8 cellular contexts compared by ENCODE assay signal in genomic region chr3:48739955-48740823, GRCh38. TPM values are rescaled to one million over a fixed set of nuclear protein-coding genes. Genes with fewer than 3 reads are reported as not detected.
DNase-seq lines count a peak whose midpoint lies in the region; TF ChIP-seq lines count a peak whose summit lies in the region.

No MANE protein-coding gene starts in this region.

- no peaks in the 10 kb centered on the region for H3K27me3 ChIP-seq in NT2/D1 (ENCODE audit: insufficient read depth, insufficient read length)

- DNase-seq in Daoy (ENCODE audit: low read depth) (peak; percentile 65), HEK293T (ENCODE audit: extremely low spot score) (peak; percentile 92), NT2/D1 (ENCODE audit: low read depth, low spot score) (peak; percentile 57), activated T-cell treated with anti-CD3 and anti-CD28 coated beads for 48 hours (ENCODE audit: low read depth) (peak; percentile 55), epithelial cell of proximal tubule (ENCODE audit: low read depth) (no peak), mucosa of gallbladder (ENCODE audit: low spot score) (peak; percentile 87), SW 1271 (lab: John Stamatoyannopoulos, UW) (no peak)
- DNase-seq in stimulated activated CD8-positive, alpha-beta memory T cell treated with anti-CD3 and anti-CD28 coated beads, Interleukin-7, amount 100 ng/mL, for 48 hours (ENCODE audit: extremely low read depth in 1 of 2, low read depth in 1 of 2) = peak; percentile 34 to 43

- peaks cover 9% of the 10 kb centered on the region for H3K4me1 ChIP-seq in NT2/D1 (ENCODE audit: insufficient read depth, insufficient read length)

- CTCF ChIA-PET in HEK293T (lab: Yijun Ruan, JAX) = interaction anchor here (0.6 to 2.1 kb wide), 13 partner anchors 8 to 1193 kb away, joined by 3 to 14 read pairs (median 3); partner anchors contain the start of gene IMPDH2

- POLR2A ChIA-PET in HEK293T (lab: Yijun Ruan, JAX) = interaction anchor here (0.8 to 1.4 kb wide), 6 partner anchors 9 to 212 kb away, joined by 3 to 8 read pairs (median 3); partner anchors contain the start of genes ARIH2, IP6K2 and PRKAR2A

- H3K9ac ChIP-seq in NT2/D1 (ENCODE audit: insufficient read length, low read depth) = peak overlapping the region; percentile 6

- no peaks in the 10 kb centered on the region for H3K36me3 ChIP-seq in NT2/D1 (ENCODE audit: insufficient read depth, insufficient read length, low read length)

- TF ChIP-seq CTCF in epithelial cell of proximal tubule (conservative IDR thresholded peaks at IDR 0.05; ENCODE audit: low read depth, low read length) = peak; percentile 83

- H3K4me3 ChIP-seq in NT2/D1 (ENCODE audit: insufficient read length, low read depth) = no peak overlapping the region
- H3K4me3 ChIP-seq in epithelial cell of proximal tubule (ENCODE audit: low read depth, low read length) = peak overlapping the region; percentile 13

- H3K9me3 ChIP-seq in NT2/D1 (ENCODE audit: insufficient read depth, low read length) = no peaks in the 10 kb centered on the region

TF ChIP-seq in HEK293T, 16 proteins besides CTCF, POLR2A, EP300 and RAD21:
- peak; percentile 77 for TF ChIP-seq PKNOX1 (IDR thresholded peaks at IDR 0.05)
- TF ChIP-seq FOXK2 (IDR thresholded peaks at IDR 0.05) = no peak

RNA-seq across cellular contexts. Expression of gene IP6K2, which starts 23.2 kb away (rescaled TPM):
- 38.5 and 41.6 TPM in 2 replicates for total RNA-seq in Daoy (2014; rRNA removed; shearing (Covaris generic))
- 75.1 and 87.9 TPM in 2 replicates for total RNA-seq in epithelial cell of proximal tubule
- total RNA-seq in mucosa of gallbladder = 98.3 TPM

RNA-seq across cellular contexts. Expression of gene NCKIPSD, which starts 54.5 kb away (rescaled TPM):
- total RNA-seq in Daoy (2014; rRNA removed; shearing (Covaris generic)) = 9.5 and 11.2 TPM in 2 replicates
- total RNA-seq in epithelial cell of proximal tubule (34.4 and 45.5 TPM in 2 replicates), mucosa of gallbladder (42.3 TPM)

Comparison
In these comparisons a context has a peak if more than half of its experiments do, and no peak if none do; other contexts are left out.
1. DNase-seq: peak in Daoy (single experiment), HEK293T (single experiment), NT2/D1 (single experiment), activated T-cell treated with anti-CD3 and anti-CD28 coated beads for 48 hours (single experiment), mucosa of gallbladder (single experiment) and stimulated activated CD8-positive, alpha-beta memory T cell treated with anti-CD3 and anti-CD28 coated beads, Interleukin-7, amount 100 ng/mL, for 48 hours (2 of 2); none in epithelial cell of proximal tubule (single experiment) and SW 1271 (0 of 2).